ENCODE assay signal across 8 cellular contexts in genomic region chr4:60201052-60201673, GRCh38.
DNase-seq lines count a peak whose midpoint lies in the region; ATAC-seq and TF ChIP-seq lines count a peak whose summit lies in the region.

No MANE protein-coding gene starts in this region.

- TF ChIP-seq CTCF in GM23338 (conservative IDR thresholded peaks at IDR 0.05; ENCODE audit: low read depth in 2 of 2) (peak; percentile 85 to 97), SK-N-SH (IDR thresholded peaks at IDR 0.05) (peak; percentile 97), epithelial cell of esophagus (IDR thresholded peaks at IDR 0.05; ENCODE audit: insufficient read depth, low read depth, low read length, missing control alignments) (peak; percentile 97), nephron (IDR thresholded peaks at IDR 0.05; ENCODE audit: unreplicated experiment in 3 of 3) (peak; percentile 88 to 91 (median 91))

- H3F3A ChIP-seq in GM23338 (replicated peaks; ENCODE audit: low read depth) (no peaks in the 10 kb centered on the region), SK-N-SH (replicated peaks; ENCODE audit: insufficient read depth) (no peaks in the 10 kb centered on the region)

- H2AFZ ChIP-seq in GM23338 (no peak overlapping the region), SK-N-SH (ENCODE audit: low read depth) (no peak overlapping the region)

- H4K20me1 ChIP-seq in GM23338 (replicated peaks; ENCODE audit: insufficient read depth) (no peaks in the 10 kb centered on the region), SK-N-SH (ENCODE audit: insufficient read depth) (no peaks in the 10 kb centered on the region)

- H3K27ac ChIP-seq in GM23338 (ENCODE audit: low read depth) (no peak overlapping the region), SK-N-SH (ENCODE audit: low read depth in 2 of 2, low read length in 1 of 2) (no peak overlapping the region)

- DNase-seq in activated T-cell treated with anti-CD3 and anti-CD28 coated beads for 48 hours (ENCODE audit: low read depth) (peak; percentile 14), GM23338 (ENCODE audit: low spot score) (peak; percentile 76), LoVo (ENCODE audit: low spot score) (peak; percentile 47), SK-N-SH (peak; percentile 27), epithelial cell of esophagus (ENCODE audit: low read depth) (peak; percentile 64), DMS79 (lab: John Stamatoyannopoulos, UW) (no peak)
- no peak for DNase-seq in activated T-cell treated with anti-CD3 and anti-CD28 coated beads, Interleukin-2, amount 50 U/mL, for 24 hours

- H3K4me1 ChIP-seq in GM23338 (ENCODE audit: insufficient read depth) (no peaks in the 10 kb centered on the region), SK-N-SH (ENCODE audit: control insufficient read depth in 1 of 2, insufficient read depth in 2 of 2, low read depth in 1 of 2, low read length in 1 of 2) (no peaks in the 10 kb centered on the region)

- CTCF ChIA-PET in SK-N-SH (lab: Yijun Ruan, JAX): interaction anchor here (0.7 to 1.3 kb wide), 3 partner anchors 15 to 953 kb away, joined by 4 to 7 read pairs (median 4); no protein-coding TSS in a partner anchor

- TF ChIP-seq EP300 in SK-N-SH (IDR thresholded peaks at IDR 0.05; ENCODE audit: borderline replicate concordance in 1 of 2, low read depth in 1 of 2, low read length in 1 of 2): no peak

- no peaks in the 10 kb centered on the region for H3K27me3 Mint-ChIP-seq in activated T-cell treated with anti-CD3 and anti-CD28 coated beads, Interleukin-2, amount 50 U/mL, for 24 hours
- H3K27me3 Mint-ChIP-seq in GM23338 (ENCODE audit: insufficient read depth, low read depth, poor library complexity) (no peaks in the 10 kb centered on the region), nephron (ENCODE audit: low read depth) (no peaks in the 10 kb centered on the region)

- TF ChIP-seq RAD21 in SK-N-SH (IDR thresholded peaks at IDR 0.05; ENCODE audit: low read length): peak; percentile 87

- peak; percentile 40; the same call in 1 of the 3 replicates for ATAC-seq in GM23338

- POLR2A ChIA-PET in SK-N-SH (lab: Yijun Ruan, JAX): no interaction called here

- H3K27ac Mint-ChIP-seq in activated T-cell treated with anti-CD3 and anti-CD28 coated beads, Interleukin-2, amount 50 U/mL, for 24 hours: no peak overlapping the region
- no peak overlapping the region for H3K27ac Mint-ChIP-seq in GM23338
- H3K27ac Mint-ChIP-seq in nephron: no peak overlapping the region

- H3K4me1 Mint-ChIP-seq in activated T-cell treated with anti-CD3 and anti-CD28 coated beads, Interleukin-2, amount 50 U/mL, for 24 hours (ENCODE audit: low read depth): no peaks in the 10 kb centered on the region
- no peaks in the 10 kb centered on the region for H3K4me1 Mint-ChIP-seq in GM23338
- no peaks in the 10 kb centered on the region for H3K4me1 Mint-ChIP-seq in nephron

- H3K9ac ChIP-seq in SK-N-SH: no peak overlapping the region

- H3K36me3 Mint-ChIP-seq in activated T-cell treated with anti-CD3 and anti-CD28 coated beads, Interleukin-2, amount 50 U/mL, for 24 hours (ENCODE audit: low read depth): no peaks in the 10 kb centered on the region
- H3K36me3 Mint-ChIP-seq in GM23338 (ENCODE audit: low read depth) (no peaks in the 10 kb centered on the region), nephron (ENCODE audit: low read depth) (no peaks in the 10 kb centered on the region)

- H3K27me3 ChIP-seq in GM23338 (ENCODE audit: insufficient read depth) (no peaks in the 10 kb centered on the region), SK-N-SH (ENCODE audit: insufficient read depth) (no peaks in the 10 kb centered on the region)

- H3K4me3 ChIP-seq in GM23338 (no peak overlapping the region), SK-N-SH (ENCODE audit: low read depth in 2 of 2, low read length in 1 of 2) (no peak overlapping the region; a peak in 1 of 4 replicates), epithelial cell of esophagus (ENCODE audit: low read length) (no peak overlapping the region)

- no peaks in the 10 kb centered on the region for H3K9me3 Mint-ChIP-seq in activated T-cell treated with anti-CD3 and anti-CD28 coated beads, Interleukin-2, amount 50 U/mL, for 24 hours
- H3K9me3 Mint-ChIP-seq in GM23338 (no peaks in the 10 kb centered on the region), nephron (no peaks in the 10 kb centered on the region)

- WGBS in SK-N-SH (ENCODE audit: low lambda C conversion rate): 2% methylated on average over 3 of the region's 3 CpGs

- no peaks in the 10 kb centered on the region for H3K9me2 ChIP-seq in GM23338 (ENCODE audit: insufficient read depth)
- no peaks in the 10 kb centered on the region for H3K9me2 ChIP-seq in SK-N-SH

- no peaks in the 10 kb centered on the region for H3K79me2 ChIP-seq in GM23338 (replicated peaks; ENCODE audit: insufficient read depth)
- no peaks in the 10 kb centered on the region for H3K79me2 ChIP-seq in SK-N-SH (ENCODE audit: insufficient read depth)

- H3K36me3 ChIP-seq in GM23338 (ENCODE audit: insufficient read depth) (no peaks in the 10 kb centered on the region), SK-N-SH (replicated peaks in 1 of 2; ENCODE audit: control insufficient read depth in 1 of 2, insufficient read depth in 2 of 2, low read length in 1 of 2) (no peaks in the 10 kb centered on the region)

- H3K9me3 ChIP-seq in SK-N-SH: no peaks in the 10 kb centered on the region

- H3K4me2 ChIP-seq in GM23338 (no peak overlapping the region), SK-N-SH (no peak overlapping the region)

- no peak overlapping the region for H3K4me3 Mint-ChIP-seq in activated T-cell treated with anti-CD3 and anti-CD28 coated beads, Interleukin-2, amount 50 U/mL, for 24 hours
- no peak overlapping the region for H3K4me3 Mint-ChIP-seq in GM23338
- no peak overlapping the region for H3K4me3 Mint-ChIP-seq in nephron

TF ChIP-seq in GM23338, 12 proteins besides CTCF, POLR2A, EP300 and RAD21 (continues in another document):
- TF ChIP-seq, protein P1, sequence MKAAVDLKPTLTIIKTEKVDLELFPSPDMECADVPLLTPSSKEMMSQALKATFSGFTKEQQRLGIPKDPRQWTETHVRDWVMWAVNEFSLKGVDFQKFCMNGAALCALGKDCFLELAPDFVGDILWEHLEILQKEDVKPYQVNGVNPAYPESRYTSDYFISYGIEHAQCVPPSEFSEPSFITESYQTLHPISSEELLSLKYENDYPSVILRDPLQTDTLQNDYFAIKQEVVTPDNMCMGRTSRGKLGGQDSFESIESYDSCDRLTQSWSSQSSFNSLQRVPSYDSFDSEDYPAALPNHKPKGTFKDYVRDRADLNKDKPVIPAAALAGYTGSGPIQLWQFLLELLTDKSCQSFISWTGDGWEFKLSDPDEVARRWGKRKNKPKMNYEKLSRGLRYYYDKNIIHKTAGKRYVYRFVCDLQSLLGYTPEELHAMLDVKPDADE (IDR thresholded peaks at IDR 0.05): no peak
- TF ChIP-seq EZH2 (IDR thresholded peaks at IDR 0.05; ENCODE audit: low read depth, unreplicated experiment) (no peak), ZNF331 (CRISPR knock-in tag; IDR thresholded peaks at IDR 0.05; ENCODE audit: low read depth) (no peak), ZNF114 (CRISPR knock-in tag; IDR thresholded peaks at IDR 0.05) (no peak), POLR2AphosphoS5 (IDR thresholded peaks at IDR 0.05; ENCODE audit: low read depth) (no peak), NANOG (IDR thresholded peaks at IDR 0.05; ENCODE audit: borderline replicate concordance) (no peak), CREB1 (CRISPR knock-in tag; IDR thresholded peaks at IDR 0.05; ENCODE audit: low read depth) (no peak)

TF ChIP-seq in SK-N-SH, 30 proteins besides CTCF, POLR2A, EP300 and RAD21:
- TF ChIP-seq TEAD4 (IDR thresholded peaks at IDR 0.05; ENCODE audit: borderline replicate concordance, insufficient read depth) (no peak), SMC3 (IDR thresholded peaks at IDR 0.05; ENCODE audit: low read depth, low read length) (peak; percentile 76)

Comparison
In these comparisons a context has a peak if more than half of its experiments do, and no peak if none do; other contexts are left out.
1. DNase-seq: peak in activated T-cell treated with anti-CD3 and anti-CD28 coated beads for 48 hours (single experiment), GM23338 (single experiment), LoVo (single experiment), SK-N-SH (single experiment) and epithelial cell of esophagus (single experiment); none in activated T-cell treated with anti-CD3 and anti-CD28 coated beads, Interleukin-2, amount 50 U/mL, for 24 hours (single experiment) and DMS79 (single experiment).
2. Peak in every context shown above with its lines, with median percentiles within 50 percentile points of each other: CTCF ChIP-seq.